Comparison of ENCODE assay signal across 11 cellular contexts in genomic region chr9:71638627-71639026, GRCh38.
A peak's percentile ranks its signal among the peaks of the same experiment; 100 is the strongest.
DNase-seq lines count a peak whose midpoint lies in the region; ATAC-seq and TF ChIP-seq lines count a peak whose summit lies in the region.
"Had no signal": no experiment of that assay in that cellular context is flagged by ENCODE, and none has a peak within 500 bp of the region (broad histone marks: within the 10 kb centered on the region; RNA-seq: fewer than 3 reads in every experiment).

No MANE protein-coding gene starts in this region.

- H3K79me2 ChIP-seq in SK-N-SH (ENCODE audit: insufficient read depth): no peaks in the 10 kb centered on the region

- H4K20me1 ChIP-seq in SK-N-SH (ENCODE audit: insufficient read depth): no peaks in the 10 kb centered on the region

- no peak for DNase-seq in SK-N-SH
- peak; percentile 23 to 69 for DNase-seq in ascending aorta (ENCODE audit: low spot score in 2 of 2)
- DNase-seq in right lobe of liver: peak in 1 of 3 donors; percentile 50
- DNase-seq in iPS-NIHi7 (ENCODE audit: extremely low spot score): no peak
- no peak for DNase-seq in coronary artery (ENCODE audit: low spot score)

- H3K9me2 ChIP-seq in SK-N-SH: no peaks in the 10 kb centered on the region

- peaks cover 11% of the 10 kb centered on the region; the same call in 1 of the 2 replicates for H3K27me3 ChIP-seq in SK-N-SH (ENCODE audit: insufficient read depth)
- H3K27me3 ChIP-seq in ascending aorta: no peaks in the 10 kb centered on the region
- no peaks in the 10 kb centered on the region for H3K27me3 ChIP-seq in right lobe of liver
- H3K27me3 ChIP-seq: neural progenitor cell had no signal

- H3K9ac ChIP-seq in SK-N-SH: no peak overlapping the region
- H3K9ac ChIP-seq: neural progenitor cell had no signal

- 7% methylated on average over 7 of the region's 7 CpGs for WGBS in SK-N-SH (ENCODE audit: low lambda C conversion rate)
- WGBS in right lobe of liver (ENCODE audit: insufficient coverage, low coverage, low lambda C conversion rate, missing lambda C conversion rate): 54% methylated on average over 7 of the region's 7 CpGs

- intact Hi-C loops in ascending aorta (cut with DNase I): no loop called here
- intact Hi-C loops in right lobe of liver (cut with DNase I): no loop called here

- H3K4me3 ChIP-seq in SK-N-SH (ENCODE audit: low read depth in 2 of 2, low read length in 1 of 2) (0 out of 4 replicates have a peak overlapping the region, but pooled peaks of 1 of the 2 experiments have one; percentile 19), ascending aorta (no peak overlapping the region), right lobe of liver (no peak overlapping the region), coronary artery (no peak overlapping the region)
- H3K4me3 ChIP-seq: neural progenitor cell had no signal

- no peaks in the 10 kb centered on the region for H3K36me3 Mint-ChIP-seq in stimulated activated naive CD8-positive, alpha-beta T cell treated with anti-CD3 and anti-CD28 coated beads, Interleukin-15, Interleukin-2, amounts not matched to agents 100 ng/mL and 50 ng/mL, for 24 hours (ENCODE audit: low read depth)
- H3K36me3 Mint-ChIP-seq: neural progenitor cell had no signal

- H3K4me1 Mint-ChIP-seq in stimulated activated naive CD8-positive, alpha-beta T cell treated with anti-CD3 and anti-CD28 coated beads, Interleukin-15, Interleukin-2, amounts not matched to agents 100 ng/mL and 50 ng/mL, for 24 hours (ENCODE audit: low read depth): peaks cover 26% of the 10 kb centered on the region
- H3K4me1 Mint-ChIP-seq: neural progenitor cell had no signal

- peak overlapping the region; percentile 10; the same call in 1 of the 2 replicates for H3K4me2 ChIP-seq in SK-N-SH
- H3K4me2 ChIP-seq: neural progenitor cell had no signal

- H3K36me3 ChIP-seq in SK-N-SH (replicated peaks in 1 of 2; ENCODE audit: control insufficient read depth in 1 of 2, insufficient read depth in 2 of 2, low read length in 1 of 2) (no peaks in the 10 kb centered on the region), ascending aorta (no peaks in the 10 kb centered on the region), right lobe of liver (no peaks in the 10 kb centered on the region)
- H3K36me3 ChIP-seq: neural progenitor cell had no signal

- H3K4me3 Mint-ChIP-seq in stimulated activated naive CD8-positive, alpha-beta T cell treated with anti-CD3 and anti-CD28 coated beads, Interleukin-15, Interleukin-2, amounts not matched to agents 100 ng/mL and 50 ng/mL, for 24 hours: peak overlapping the region; percentile 56
- H3K4me3 Mint-ChIP-seq: neural progenitor cell had no signal

- no peak for TF ChIP-seq POLR2A in right lobe of liver (IDR thresholded peaks at IDR 0.05)

- H3K4me1 ChIP-seq in SK-N-SH (ENCODE audit: control insufficient read depth in 1 of 2, insufficient read depth in 2 of 2, low read depth in 1 of 2, low read length in 1 of 2): no peaks in the 10 kb centered on the region
- no peaks in the 10 kb centered on the region for H3K4me1 ChIP-seq in ascending aorta
- H3K4me1 ChIP-seq in right lobe of liver: no peaks in the 10 kb centered on the region
- H3K4me1 ChIP-seq: neural progenitor cell had no signal

- no peak overlapping the region for H3K27ac ChIP-seq in SK-N-SH (ENCODE audit: low read depth in 2 of 2, low read length in 1 of 2)
- peak overlapping the region in 1 of 2 donors; percentile 4 for H3K27ac ChIP-seq in ascending aorta
- H3K27ac ChIP-seq in right lobe of liver: peak overlapping the region in 2 of 3 donors; percentile 11 to 18
- H3K27ac ChIP-seq in coronary artery: peak overlapping the region in 1 of 2 donors; percentile 73
- H3K27ac ChIP-seq: 22Rv1, neural progenitor cell, VCaP had no signal

- ATAC-seq in SK-N-SH treated with all-trans-retinoic acid at 6 μM for 48 hours: no peak
- peak; percentile 80 to 85 (median 82) for ATAC-seq in right lobe of liver
- ATAC-seq in HG03280 (IDR thresholded peaks at IDR 0.05; ENCODE audit: unreplicated experiment): no peak

- H3F3A ChIP-seq in SK-N-SH (replicated peaks; ENCODE audit: insufficient read depth): no peaks in the 10 kb centered on the region

- no peak for TF ChIP-seq RAD21 in SK-N-SH (IDR thresholded peaks at IDR 0.05; ENCODE audit: low read length)

- H3K9me3 ChIP-seq in SK-N-SH (no peaks in the 10 kb centered on the region), ascending aorta (no peaks in the 10 kb centered on the region), right lobe of liver (no peaks in the 10 kb centered on the region)

- no peaks in the 10 kb centered on the region for H3K9me3 Mint-ChIP-seq in stimulated activated naive CD8-positive, alpha-beta T cell treated with anti-CD3 and anti-CD28 coated beads, Interleukin-15, Interleukin-2, amounts not matched to agents 100 ng/mL and 50 ng/mL, for 24 hours
- H3K9me3 Mint-ChIP-seq: neural progenitor cell had no signal

- CTCF ChIA-PET in SK-N-SH (lab: Yijun Ruan, JAX): interaction anchor here (1.2 kb wide), 1 partner anchor 11 kb away, joined by 4 read pairs; no protein-coding TSS in a partner anchor

- H3K27me3 Mint-ChIP-seq in stimulated activated naive CD8-positive, alpha-beta T cell treated with anti-CD3 and anti-CD28 coated beads, Interleukin-15, Interleukin-2, amounts not matched to agents 100 ng/mL and 50 ng/mL, for 24 hours: no peaks in the 10 kb centered on the region

- no peak overlapping the region for H2AFZ ChIP-seq in SK-N-SH (ENCODE audit: low read depth)
- H2AFZ ChIP-seq: neural progenitor cell had no signal

- TF ChIP-seq CTCF in SK-N-SH (IDR thresholded peaks at IDR 0.05) (no peak), ascending aorta (IDR thresholded peaks at IDR 0.05) (no peak), right lobe of liver (IDR thresholded peaks at IDR 0.05) (no peak), coronary artery (IDR thresholded peaks at IDR 0.05) (no peak)

- TF ChIP-seq EP300 in SK-N-SH (IDR thresholded peaks at IDR 0.05; ENCODE audit: borderline replicate concordance in 1 of 2, low read depth in 1 of 2, low read length in 1 of 2): no peak

- POLR2A ChIA-PET in SK-N-SH (lab: Yijun Ruan, JAX): no interaction called here

- H3K27ac Mint-ChIP-seq in stimulated activated naive CD8-positive, alpha-beta T cell treated with anti-CD3 and anti-CD28 coated beads, Interleukin-15, Interleukin-2, amounts not matched to agents 100 ng/mL and 50 ng/mL, for 24 hours: peak overlapping the region; percentile 70
- H3K27ac Mint-ChIP-seq: neural progenitor cell had no signal

TF ChIP-seq in SK-N-SH, 30 proteins besides CTCF, POLR2A, EP300 and RAD21 (continues in another document):
- TF ChIP-seq JUND (IDR thresholded peaks at IDR 0.05): no peak
- no peak for TF ChIP-seq MXI1 (IDR thresholded peaks at IDR 0.05; ENCODE audit: low read depth, low read length)
- TF ChIP-seq FOXJ3 (CRISPR knock-in tag; IDR thresholded peaks at IDR 0.05): no peak
- TF ChIP-seq POLR2AphosphoS5 (IDR thresholded peaks at IDR 0.05; ENCODE audit: low read depth, low read length): no peak
- TF ChIP-seq SIN3A (IDR thresholded peaks at IDR 0.05; ENCODE audit: borderline replicate concordance, low read depth, low read length): no peak
- no peak for TF ChIP-seq YY1 (IDR thresholded peaks at IDR 0.05; ENCODE audit: low read depth)
- no peak for TF ChIP-seq GABPA (IDR thresholded peaks at IDR 0.05; ENCODE audit: low read depth)
- TF ChIP-seq TAF1 (IDR thresholded peaks at IDR 0.05; ENCODE audit: borderline replicate concordance, low read depth, low read length): no peak
- TF ChIP-seq TEAD4 (IDR thresholded peaks at IDR 0.05; ENCODE audit: borderline replicate concordance, insufficient read depth): no peak
- TF ChIP-seq GATA2 (CRISPR knock-in tag; IDR thresholded peaks at IDR 0.05): no peak
- TF ChIP-seq ELF1 (IDR thresholded peaks at IDR 0.05): no peak
- no peak for TF ChIP-seq USF2 (IDR thresholded peaks at IDR 0.05; ENCODE audit: borderline replicate concordance, low read depth, low read length)
- TF ChIP-seq SMC3 (IDR thresholded peaks at IDR 0.05; ENCODE audit: low read depth, low read length): no peak
- TF ChIP-seq NRF1 (IDR thresholded peaks at IDR 0.05; ENCODE audit: low read depth, low read length): no peak

TF ChIP-seq in SK-N-SH treated with all-trans-retinoic acid at 6 μM for 48 hours, 23 proteins besides CTCF, POLR2A, EP300 and RAD21 (continues in another document):
- TF ChIP-seq SNAI2 (CRISPR knock-in tag; IDR thresholded peaks at IDR 0.05): no peak
- TF ChIP-seq ISL1 (CRISPR knock-in tag; IDR thresholded peaks at IDR 0.05): no peak
- TF ChIP-seq ZC3H10 (CRISPR knock-in tag; IDR thresholded peaks at IDR 0.05): no peak
- TF ChIP-seq POU6F1 (CRISPR knock-in tag; IDR thresholded peaks at IDR 0.05; ENCODE audit: borderline replicate concordance, low read depth): no peak
- no peak for TF ChIP-seq TOX (CRISPR knock-in tag; IDR thresholded peaks at IDR 0.05; ENCODE audit: borderline replicate concordance)
- TF ChIP-seq CSDC2 (CRISPR knock-in tag; IDR thresholded peaks at IDR 0.05): no peak
- no peak for TF ChIP-seq ARNTL (CRISPR knock-in tag; IDR thresholded peaks at IDR 0.05; ENCODE audit: borderline replicate concordance, low read depth)
- TF ChIP-seq ZFP3 (CRISPR knock-in tag; IDR thresholded peaks at IDR 0.05): no peak
- TF ChIP-seq OSR1 (CRISPR knock-in tag; IDR thresholded peaks at IDR 0.05): no peak
- TF ChIP-seq RARB (CRISPR knock-in tag; IDR thresholded peaks at IDR 0.05): no peak
- no peak for TF ChIP-seq BACH2 (CRISPR knock-in tag; IDR thresholded peaks at IDR 0.05; ENCODE audit: borderline replicate concordance)

Comparison
In these comparisons a context has a peak if more than half of its experiments do, and no peak if none do; other contexts are left out.
1. DNase-seq: peak in ascending aorta (2 of 2); none in SK-N-SH (single experiment), iPS-NIHi7 (single experiment) and coronary artery (single experiment).
2. H3K27ac ChIP-seq: peak in right lobe of liver (2 of 3); none in SK-N-SH (0 of 2).
3. ATAC-seq: peak in right lobe of liver (4 of 4); none in SK-N-SH treated with all-trans-retinoic acid at 6 μM for 48 hours (single experiment) and HG03280 (single experiment).